16 cellular contexts compared by ENCODE assay signal in genomic region chr10:12412671-12413368, GRCh38.
DNase-seq lines count a peak whose midpoint lies in the region; ATAC-seq lines count a peak whose summit lies in the region.
"Had no signal": no experiment of that assay in that cellular context is flagged by ENCODE, and none has a peak within 500 bp of the region (broad histone marks: within the 10 kb centered on the region; RNA-seq: fewer than 3 reads in every experiment).

No MANE protein-coding gene starts in this region.

- H3K36me3 Mint-ChIP-seq in T-helper 17 cell (ENCODE audit: low read depth), result no peaks in the 10 kb centered on the region
- H3K36me3 Mint-ChIP-seq in activated naive CD4-positive, alpha-beta T cell treated with anti-CD3 and anti-CD28 coated beads, Interleukin-2, amount 50 U/mL, for 72 hours, result peaks cover 7 to 19% of the 10 kb centered on the region in 2 donors

- no peaks in the 10 kb centered on the region for H3K9me3 ChIP-seq in T-helper 17 cell (ENCODE audit: control insufficient read depth, low read length, poor library complexity, severe bottlenecking)
- H3K9me3 ChIP-seq: HAP-1 had no signal

- DNase-seq in T-helper 17 cell (no peak), NCI-H1105 treated with DMSO at 0.1 percent for 48 hours (lab: John Stamatoyannopoulos, UW) (no peak), NCI-H748 treated with DMSO at 0.1 percent for 48 hours (lab: John Stamatoyannopoulos, UW) (no peak), Ammon's horn (ENCODE audit: low spot score) (no peak), iPS-NIHi7 (ENCODE audit: extremely low spot score) (no peak)
- DNase-seq in activated naive CD4-positive, alpha-beta T cell treated with anti-CD3 and anti-CD28 coated beads, Interleukin-2, amount 50 U/mL, for 72 hours (ENCODE audit: low spot score in 2 of 2), result peak; percentile 40 to 61
- peak; percentile 5 for DNase-seq in stimulated activated CD4-positive, alpha-beta T cell treated with anti-CD3 and anti-CD28 coated beads, Interleukin-4, amount 100 ng/mL, for 1 hour
- DNase-seq: NCI-H1048, NCI-H446 had no signal

- no peak overlapping the region for H3K4me3 Mint-ChIP-seq in T-helper 17 cell
- H3K4me3 Mint-ChIP-seq: B cell; brain; neural progenitor cell; stimulated activated memory B cell treated with anti-CD40 and anti-IgM and Interleukin-4, amounts not matched to agents 10 μg/mL and 1 μg/mL and 100 μg/mL, for 72 hours had no signal

- peak; percentile 54 for ATAC-seq in GM18861 (IDR thresholded peaks at IDR 0.05; ENCODE audit: unreplicated experiment)
- peak; percentile 78 for ATAC-seq in T-helper 17 cell
- ATAC-seq in activated naive CD4-positive, alpha-beta T cell treated with anti-CD3 and anti-CD28 coated beads, Interleukin-2, amount 50 U/mL, for 72 hours, result peak; percentile 87 to 90
- ATAC-seq: left lobe of liver; stimulated activated memory B cell treated with anti-CD40 and anti-IgM and Interleukin-4, amounts not matched to agents 10 μg/mL and 1 μg/mL and 100 μg/mL, for 72 hours had no signal

- H3K9me3 Mint-ChIP-seq in activated naive CD4-positive, alpha-beta T cell treated with anti-CD3 and anti-CD28 coated beads, Interleukin-2, amount 50 U/mL, for 72 hours, result peaks cover 6 to 8% of the 10 kb centered on the region in 2 donors

- H3K4me1 Mint-ChIP-seq in T-helper 17 cell, result peaks cover 10% of the 10 kb centered on the region
- H3K4me1 Mint-ChIP-seq: neural progenitor cell had no signal

- H3K27ac Mint-ChIP-seq in T-helper 17 cell, result no peak overlapping the region
- peak overlapping the region; percentile 41 to 69 for H3K27ac Mint-ChIP-seq in activated naive CD4-positive, alpha-beta T cell treated with anti-CD3 and anti-CD28 coated beads, Interleukin-2, amount 50 U/mL, for 72 hours
- H3K27ac Mint-ChIP-seq: B cell; brain; neural progenitor cell; stimulated activated memory B cell treated with anti-CD40 and anti-IgM and Interleukin-4, amounts not matched to agents 10 μg/mL and 1 μg/mL and 100 μg/mL, for 72 hours had no signal

- H3K27me3 Mint-ChIP-seq in T-helper 17 cell, result no peaks in the 10 kb centered on the region
- H3K27me3 Mint-ChIP-seq: B cell; brain; stimulated activated memory B cell treated with anti-CD40 and anti-IgM and Interleukin-4, amounts not matched to agents 10 μg/mL and 1 μg/mL and 100 μg/mL, for 72 hours had no signal

Comparison
In these comparisons a context has a peak if more than half of its experiments do, and no peak if none do; other contexts are left out.
1. DNase-seq: peak in activated naive CD4-positive, alpha-beta T cell treated with anti-CD3 and anti-CD28 coated beads, Interleukin-2, amount 50 U/mL, for 72 hours (2 of 2) and stimulated activated CD4-positive, alpha-beta T cell treated with anti-CD3 and anti-CD28 coated beads, Interleukin-4, amount 100 ng/mL, for 1 hour (single experiment); none in T-helper 17 cell (0 of 3), NCI-H1105 treated with DMSO at 0.1 percent for 48 hours (single experiment), NCI-H748 treated with DMSO at 0.1 percent for 48 hours (single experiment), Ammon's horn (single experiment) and iPS-NIHi7 (single experiment).
2. Peak in every context shown above with its lines, with median percentiles within 50 percentile points of each other: ATAC-seq.